In the genomic region with DNA sequence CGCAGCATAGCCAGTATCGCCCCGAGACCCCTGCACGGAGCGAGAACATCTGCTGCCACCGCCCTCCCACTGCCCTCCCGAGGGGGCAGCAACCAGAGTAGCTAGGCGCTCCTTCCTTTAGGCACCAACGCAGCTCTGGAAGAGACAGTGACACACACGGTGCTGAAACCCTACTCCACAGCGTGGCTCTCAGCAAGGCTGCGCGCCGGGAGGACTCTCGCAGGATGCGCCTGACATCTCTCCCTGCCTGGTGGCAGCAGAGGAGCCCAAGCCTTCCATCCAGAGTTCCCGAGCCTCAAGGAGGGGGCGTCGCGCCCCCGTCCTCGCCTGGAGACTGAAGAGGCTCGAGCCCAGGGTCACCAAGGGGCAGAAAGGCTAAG, we compare ENCODE assay signal across 8 cellular contexts. TPM values are rescaled to one million over a fixed set of nuclear protein-coding genes. Genes with fewer than 3 reads are reported as not detected.
A peak's percentile ranks its signal among the peaks of the same experiment; 100 is the strongest.
DNase-seq lines count a peak whose midpoint lies in the region; ATAC-seq and TF ChIP-seq lines count a peak whose summit lies in the region.

No MANE protein-coding gene starts in this region.

- DNase-seq in Right ventricle myocardium superior: no peak
- DNase-seq in cardiac septum (ENCODE audit: low spot score): no peak
- no peak for DNase-seq in astrocyte of the cerebellum (ENCODE audit: low read depth)
- no peak for DNase-seq in kidney epithelial cell (ENCODE audit: low read depth)
- DNase-seq in upper lobe of left lung: peak in 1 of 2 donors; percentile 83

- H3K9me3 ChIP-seq in upper lobe of left lung: no peaks in the 10 kb centered on the region

- H3K4me3 ChIP-seq in astrocyte of the cerebellum (ENCODE audit: low read depth, low read length) (peak overlapping the region; percentile 39), kidney epithelial cell (ENCODE audit: low read depth, low read length) (peak overlapping the region; percentile 40), upper lobe of left lung (peak overlapping the region in 3 of 4 donors; percentile 51 to 58 (median 58))

- no peaks in the 10 kb centered on the region for H3K27me3 ChIP-seq in kidney epithelial cell (ENCODE audit: control insufficient read depth, insufficient read depth, low read length)
- no peaks in the 10 kb centered on the region for H3K27me3 ChIP-seq in upper lobe of left lung

- in situ Hi-C loops in astrocyte of the cerebellum (cut with HindIII; ENCODE audit: low sequenced_read_pairs): no loop called here

- intact Hi-C loops in Right ventricle myocardium superior (cut with DNase I): loop anchor here (5.0 kb wide), 1 partner anchor 69 kb away; no protein-coding TSS in a partner anchor
- intact Hi-C loops in cardiac septum (cut with DNase I): loop anchor here (5.0 kb wide), 2 partner anchors 41 to 79 kb away; partner anchors contain the start of genes PSMA7 and SS18L1

- WGBS in upper lobe of left lung, 2 donors: 77 to 89% methylated on average over 6 to 23 of the region's 23 CpGs

- H3K27ac ChIP-seq in upper lobe of left lung: peak overlapping the region in 1 of 4 donors; percentile 52

- no peak for TF ChIP-seq EP300 in upper lobe of left lung (IDR thresholded peaks at IDR 0.05)

- H3K36me3 ChIP-seq in kidney epithelial cell (ENCODE audit: control insufficient read depth, insufficient read depth, low read length) (no peaks in the 10 kb centered on the region), upper lobe of left lung (peaks cover 0 to 4% (median 0%) of the 10 kb centered on the region in 4 donors)

- ATAC-seq in Right ventricle myocardium superior (ENCODE audit: poor library complexity) (peak; percentile 8), upper lobe of left lung (ENCODE audit: low FRiP score in 2 of 2) (peak in 1 of 2 donors; percentile 4), HG03108 (IDR thresholded peaks at IDR 0.05; ENCODE audit: unreplicated experiment) (no peak), GM18873 (IDR thresholded peaks at IDR 0.05; ENCODE audit: low FRiP score, unreplicated experiment) (no peak), GM21737 (IDR thresholded peaks at IDR 0.05; ENCODE audit: unreplicated experiment) (no peak)

- peaks cover 29 to 45% (median 38%) of the 10 kb centered on the region in 4 donors for H3K4me1 ChIP-seq in upper lobe of left lung

- TF ChIP-seq CTCF in astrocyte of the cerebellum (IDR thresholded peaks at IDR 0.05; ENCODE audit: low read depth, low read length, missing control alignments) (no peak), kidney epithelial cell (IDR thresholded peaks at IDR 0.05; ENCODE audit: insufficient read depth, low read length, poor library complexity, severe bottlenecking) (no peak), upper lobe of left lung (IDR thresholded peaks at IDR 0.05) (no peak)

- TF ChIP-seq POLR2A in upper lobe of left lung (IDR thresholded peaks at IDR 0.05): no peak

RNA-seq across cellular contexts. Expression of gene TAF4, which starts 2.1 kb away (rescaled TPM):
- 11.6 TPM for total RNA-seq in Right ventricle myocardium superior
- total RNA-seq in cardiac septum: 13.6 TPM
- total RNA-seq in kidney epithelial cell: 5.9 and 24.9 TPM in 2 replicates
- 10 to 100 TPM; 13.0 to 44.0 (median 20.7) TPM for total RNA-seq in upper lobe of left lung

RNA-seq across cellular contexts. Expression of gene LSM14B, which starts 58.7 kb away (rescaled TPM):
- total RNA-seq in Right ventricle myocardium superior (51.7 TPM), cardiac septum (51.0 TPM), kidney epithelial cell (23.3 and 34.2 TPM in 2 replicates), upper lobe of left lung (10 to 100 TPM; 27.8 to 46.3 (median 36.4) TPM)
